Comparison of ENCODE assay signal across 8 cellular contexts in genomic region chr11:132301465-132301864, GRCh38.
"Had no signal": no experiment of that assay in that cellular context is flagged by ENCODE, and none has a peak within 500 bp of the region (broad histone marks: within the 10 kb centered on the region; RNA-seq: fewer than 3 reads in every experiment).

No MANE protein-coding gene starts in this region.

- DNase-seq: IMR-90, KBM-7, KG1 had no signal

- FAIRE-seq: HepG2, HTR-8/SVneo, K562 had no signal

- H3K4me3 ChIP-seq: K562 had no signal

- ATAC-seq: HepG2, K562 had no signal

- H3K27ac ChIP-seq: HL-60, KMS-11 had no signal
